ENCODE assay signal across 12 cellular contexts in genomic region chr2:180728928-180729559, GRCh38.
DNase-seq lines count a peak whose midpoint lies in the region; ATAC-seq, FAIRE-seq and TF ChIP-seq lines count a peak whose summit lies in the region.
"Had no signal": no experiment of that assay in that cellular context is flagged by ENCODE, and none has a peak within 500 bp of the region (broad histone marks: within the 10 kb centered on the region; RNA-seq: fewer than 3 reads in every experiment).

No MANE protein-coding gene starts in this region.

- WGBS in mesodermal cell (ENCODE audit: insufficient coverage in 2 of 2), 2 experiments = no CpG with 5 or more reads among the region's 2 CpGs
- 91 to 97% (median 95%) methylated on average over 2 of the region's 2 CpGs for WGBS in psoas muscle, 3 donors

- H3K27me3 ChIP-seq in MG63 (no peaks in the 10 kb centered on the region), psoas muscle (ENCODE audit: insufficient read depth in 3 of 3, low read length in 2 of 3) (no peaks in the 10 kb centered on the region)

- DNase-seq in D721Med (ENCODE audit: insufficient read length, low spot score) (no peak), MG63 (no peak), cardiac fibroblast (ENCODE audit: low read depth in 2 of 2) (peak; percentile 79 to 92), islet precursor cell (no peak), psoas muscle (no peak)
- DNase-seq: activated naive CD4-positive, alpha-beta T cell treated with Interleukin-2 at 50 U/mL for 16 hours; Right ventricle myocardium superior; stimulated activated naive CD8-positive, alpha-beta T cell treated with anti-CD3 and anti-CD28 coated beads, Interleukin-15, Interleukin-2, amounts not matched to agents 100 U/mL and 50 U/mL, for 24 hours had no signal

- H3K36me3 ChIP-seq in MG63 (no peaks in the 10 kb centered on the region), mesodermal cell (ENCODE audit: control insufficient read depth, insufficient read depth, low read length) (no peaks in the 10 kb centered on the region), psoas muscle (ENCODE audit: insufficient read depth in 1 of 2, low read depth in 1 of 2) (no peaks in the 10 kb centered on the region)

- no peak for ATAC-seq in activated T-helper 17 cell treated with anti-CD3 and anti-CD28 coated beads, Interleukin-2, amount 50 U/mL, for 72 hours (replicated peaks)
- ATAC-seq in psoas muscle = no peak
- no peak for ATAC-seq in GM21576 (IDR thresholded peaks at IDR 0.05; ENCODE audit: unreplicated experiment)
- ATAC-seq: HepG2; stimulated activated naive CD8-positive, alpha-beta T cell treated with anti-CD3 and anti-CD28 coated beads, Interleukin-15, Interleukin-2, amounts not matched to agents 100 U/mL and 50 U/mL, for 24 hours had no signal

- H3K27ac ChIP-seq in mesodermal cell (ENCODE audit: low read depth, low read length, severe bottlenecking) (peak overlapping the region; percentile 76), psoas muscle (no peak overlapping the region)

- H3K4me1 Mint-ChIP-seq in activated T-helper 17 cell treated with anti-CD3 and anti-CD28 coated beads, Interleukin-2, amount 50 U/mL, for 72 hours = no peaks in the 10 kb centered on the region

- H3K9me3 ChIP-seq in MG63 (no peaks in the 10 kb centered on the region), mesodermal cell (ENCODE audit: control insufficient read depth, low read length) (no peaks in the 10 kb centered on the region), psoas muscle (no peaks in the 10 kb centered on the region)

- peaks cover 6% of the 10 kb centered on the region for H3K27me3 Mint-ChIP-seq in activated T-helper 17 cell treated with anti-CD3 and anti-CD28 coated beads, Interleukin-2, amount 50 U/mL, for 72 hours

- no peaks in the 10 kb centered on the region for H3K36me3 Mint-ChIP-seq in activated T-helper 17 cell treated with anti-CD3 and anti-CD28 coated beads, Interleukin-2, amount 50 U/mL, for 72 hours (ENCODE audit: low read depth)

- no peak overlapping the region for H3K4me3 Mint-ChIP-seq in activated T-helper 17 cell treated with anti-CD3 and anti-CD28 coated beads, Interleukin-2, amount 50 U/mL, for 72 hours

- H3K4me1 ChIP-seq in mesodermal cell (ENCODE audit: control insufficient read depth, insufficient read depth, low read length, poor library complexity, severe bottlenecking) (no peaks in the 10 kb centered on the region), psoas muscle (peaks cover 5% of the 10 kb centered on the region)

- H3K27ac Mint-ChIP-seq in activated T-helper 17 cell treated with anti-CD3 and anti-CD28 coated beads, Interleukin-2, amount 50 U/mL, for 72 hours = no peak overlapping the region

- peak; percentile 41 for FAIRE-seq in D721Med (lab: Jason Lieb, UNC)
- FAIRE-seq: HepG2 had no signal

- H3K4me3 ChIP-seq in MG63 = peak overlapping the region; percentile 34
- H3K4me3 ChIP-seq in cardiac fibroblast (replicated peaks in 1 of 2; ENCODE audit: low read depth in 2 of 2, low read length in 2 of 2) = no peak overlapping the region
- H3K4me3 ChIP-seq in mesodermal cell (ENCODE audit: extremely low read depth, insufficient read depth, low read length, poor library complexity, severe bottlenecking) = no peak overlapping the region
- H3K4me3 ChIP-seq in psoas muscle = no peak overlapping the region

- no peaks in the 10 kb centered on the region for H3K9me3 Mint-ChIP-seq in activated T-helper 17 cell treated with anti-CD3 and anti-CD28 coated beads, Interleukin-2, amount 50 U/mL, for 72 hours

- TF ChIP-seq CTCF in D721Med (IDR thresholded peaks at IDR 0.05; ENCODE audit: insufficient read depth, missing control alignments) = no peak
- no peak for TF ChIP-seq CTCF in cardiac fibroblast (IDR thresholded peaks at IDR 0.05; ENCODE audit: low read depth, low read length)
- no peak for TF ChIP-seq CTCF in psoas muscle (IDR thresholded peaks at IDR 0.05)

- intact Hi-C loops in psoas muscle (cut with DNase I) = no loop called here

Comparison
In these comparisons a context has a peak if more than half of its experiments do, and no peak if none do; other contexts are left out.
1. DNase-seq: peak in cardiac fibroblast (2 of 2); none in D721Med (single experiment), MG63 (single experiment), islet precursor cell (single experiment) and psoas muscle (0 of 2).